In genomic region chr4:145216532-145216931, GRCh38 we compare ENCODE assay signal across 10 cellular contexts. TPM values are rescaled to one million over a fixed set of nuclear protein-coding genes. Genes with fewer than 3 reads are reported as not detected.
A peak's percentile ranks its signal among the peaks of the same experiment; 100 is the strongest.
DNase-seq lines count a peak whose midpoint lies in the region; ATAC-seq, FAIRE-seq and TF ChIP-seq lines count a peak whose summit lies in the region.
"Had no signal": no experiment of that assay in that cellular context is flagged by ENCODE, and none has a peak within 500 bp of the region (broad histone marks: within the 10 kb centered on the region; RNA-seq: fewer than 3 reads in every experiment).

No MANE protein-coding gene starts in this region.

- H3K4me1 Mint-ChIP-seq in activated CD4-positive, alpha-beta memory T cell treated with anti-CD3 and anti-CD28 coated beads for 36 hours (ENCODE audit: low read depth): no peaks in the 10 kb centered on the region
- H3K4me1 Mint-ChIP-seq: central memory CD8-positive, alpha-beta T cell had no signal

- no peak overlapping the region for H3K4me3 ChIP-seq in gastrocnemius medialis
- H3K4me3 ChIP-seq: BLaER1 treated with 17β-estradiol and CSF1 and Interleukin-3, amounts not matched to agents 10 nM and 100 nM had no signal

- peak; percentile 40 for DNase-seq in NCI-H1694 treated with DMSO at 0.1 percent for 48 hours (lab: John Stamatoyannopoulos, UW)
- DNase-seq in NCI-H1694 (lab: John Stamatoyannopoulos, UW): no peak
- DNase-seq in NAMALWA (ENCODE audit: low spot score): peak; percentile 77
- DNase-seq in gastrocnemius medialis: no peak
- DNase-seq in activated CD4-positive, alpha-beta memory T cell treated with anti-CD3 and anti-CD28 coated beads for 36 hours: no peak
- DNase-seq in stimulated activated naive CD4-positive, alpha-beta T cell (lab: John Stamatoyannopoulos, UW): no peak

- no peaks in the 10 kb centered on the region for H3K36me3 ChIP-seq in gastrocnemius medialis
- H3K36me3 ChIP-seq: BLaER1 treated with 17β-estradiol and CSF1 and Interleukin-3, amounts not matched to agents 10 nM and 100 nM had no signal

- H3K4me1 ChIP-seq in gastrocnemius medialis: peaks cover 0 to 6% of the 10 kb centered on the region in 2 donors

- no peak for ATAC-seq in gastrocnemius medialis
- no peak for ATAC-seq in GM21447 (IDR thresholded peaks at IDR 0.05; ENCODE audit: unreplicated experiment)

- H3K9me3 ChIP-seq in gastrocnemius medialis: no peaks in the 10 kb centered on the region
- H3K9me3 ChIP-seq: BLaER1 treated with 17β-estradiol and CSF1 and Interleukin-3, amounts not matched to agents 10 nM and 100 nM had no signal

- peak in 3 of 5 experiments; percentile 29 to 43 (median 35) for TF ChIP-seq CTCF in gastrocnemius medialis (IDR thresholded peaks at IDR 0.05 in 4 of 5, conservative IDR thresholded peaks at IDR 0.05 in 1 of 5)

- POLR2A ChIA-PET in activated CD4-positive, alpha-beta memory T cell treated with anti-CD3 and anti-CD28 coated beads for 36 hours (lab: Charles Lee): no interaction called here

- no peak overlapping the region for H3K4me3 Mint-ChIP-seq in activated CD4-positive, alpha-beta memory T cell treated with anti-CD3 and anti-CD28 coated beads for 36 hours
- H3K4me3 Mint-ChIP-seq: central memory CD8-positive, alpha-beta T cell had no signal

- in situ Hi-C loops in gastrocnemius medialis (cut with MboI; ENCODE audit: low sequenced_read_pairs in 4 of 4): loop anchor here in 1 of 4 donors (10.0 kb wide), 1 partner anchor 348 kb away; no protein-coding TSS in a partner anchor

- no peaks in the 10 kb centered on the region for H3K27me3 ChIP-seq in gastrocnemius medialis
- H3K27me3 ChIP-seq: BLaER1 treated with 17β-estradiol and CSF1 and Interleukin-3, amounts not matched to agents 10 nM and 100 nM had no signal

- H3K27ac Mint-ChIP-seq in activated CD4-positive, alpha-beta memory T cell treated with anti-CD3 and anti-CD28 coated beads for 36 hours: no peak overlapping the region

- TF ChIP-seq POLR2A in gastrocnemius medialis (IDR thresholded peaks at IDR 0.05): no peak

- CTCF ChIA-PET in activated CD4-positive, alpha-beta memory T cell treated with anti-CD3 and anti-CD28 coated beads for 36 hours (lab: Charles Lee): interaction anchor here (0.6 to 2.1 kb wide), 11 partner anchors 13 to 418 kb away, joined by 3 to 12 read pairs (median 3); no protein-coding TSS in a partner anchor

- H3K9me3 Mint-ChIP-seq in activated CD4-positive, alpha-beta memory T cell treated with anti-CD3 and anti-CD28 coated beads for 36 hours: no peaks in the 10 kb centered on the region
- H3K9me3 Mint-ChIP-seq: central memory CD8-positive, alpha-beta T cell had no signal

- FAIRE-seq in endometrium (lab: Jason Lieb, UNC): peak; percentile 88

- H3K27me3 Mint-ChIP-seq in activated CD4-positive, alpha-beta memory T cell treated with anti-CD3 and anti-CD28 coated beads for 36 hours: peaks cover 3% of the 10 kb centered on the region

- intact Hi-C loops in gastrocnemius medialis (cut with DNase I; ENCODE audit: low total_unique reads): loop anchor here (5.0 kb wide), 2 partner anchors 59 to 401 kb away; partner anchors contain the start of gene MMAA
- intact Hi-C loops in activated CD4-positive, alpha-beta memory T cell treated with anti-CD3 and anti-CD28 coated beads for 36 hours (cut with micrococcal nuclease): no loop called here

- no peak overlapping the region for H3K27ac ChIP-seq in gastrocnemius medialis
- H3K27ac ChIP-seq: BLaER1 treated with 17β-estradiol and CSF1 and Interleukin-3, amounts not matched to agents 10 nM and 100 nM had no signal

- no peaks in the 10 kb centered on the region for H3K36me3 Mint-ChIP-seq in activated CD4-positive, alpha-beta memory T cell treated with anti-CD3 and anti-CD28 coated beads for 36 hours

RNA-seq across cellular contexts. Expression of gene OTUD4, which starts 36.1 kb away (rescaled TPM):
- total RNA-seq in gastrocnemius medialis: 10 to 100 TPM; 32.6 to 61.1 (median 47.9) TPM
- 10 to 100 TPM; 41.5 to 43.3 TPM for total RNA-seq in activated CD4-positive, alpha-beta memory T cell treated with anti-CD3 and anti-CD28 coated beads for 36 hours

Comparison
In these comparisons a context has a peak if more than half of its experiments do, and no peak if none do; other contexts are left out.
1. DNase-seq: peak in NCI-H1694 treated with DMSO at 0.1 percent for 48 hours (single experiment) and NAMALWA (single experiment); none in NCI-H1694 (single experiment), gastrocnemius medialis (0 of 2), activated CD4-positive, alpha-beta memory T cell treated with anti-CD3 and anti-CD28 coated beads for 36 hours (single experiment) and stimulated activated naive CD4-positive, alpha-beta T cell (0 of 6).